Comparison of ENCODE assay signal across 8 cellular contexts in the genomic region with DNA sequence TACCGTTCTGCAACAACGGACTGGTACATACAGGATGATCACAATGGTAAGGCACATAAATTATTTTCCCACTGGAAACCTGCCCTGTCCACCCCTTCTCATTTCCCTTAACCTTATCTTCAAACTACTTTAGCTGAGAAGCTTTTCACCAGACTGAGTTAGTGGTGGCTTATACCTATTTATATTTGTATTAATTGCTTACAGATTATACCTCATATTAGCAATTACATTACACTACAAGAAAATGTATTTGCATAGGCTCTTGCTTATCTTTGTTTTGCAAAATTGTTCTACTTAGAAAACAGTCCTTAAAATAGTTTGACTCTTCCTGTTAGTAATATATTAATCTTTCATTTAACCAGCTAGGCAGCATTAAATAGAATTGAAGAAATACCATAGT. TPM values are rescaled to one million over a fixed set of nuclear protein-coding genes. Genes with fewer than 3 reads are reported as not detected.
DNase-seq lines count a peak whose midpoint lies in the region; ATAC-seq, FAIRE-seq and TF ChIP-seq lines count a peak whose summit lies in the region.
"Not testable (repeated sequence)": the region's sequence is repeated elsewhere in the genome, so short reads cannot be mapped to it uniquely, and the experiment has no call there.

No MANE protein-coding gene starts in this region.

- H3K36me3 Mint-ChIP-seq in CD4-positive, alpha-beta T cell (ENCODE audit: low read depth), result peaks cover 83% of the 10 kb centered on the region
- peaks cover 47% of the 10 kb centered on the region for H3K36me3 Mint-ChIP-seq in activated CD4-positive, alpha-beta T cell treated with anti-CD3 and anti-CD28 coated beads, Interleukin-2, amount 10 ng/mL, durations not matched to agents 24 days and 14 days (ENCODE audit: low read depth)

- CTCF ChIA-PET in CD4-positive, alpha-beta T cell (lab: Charles Lee), result not testable (repeated sequence)

- DNase-seq in CD4-positive, alpha-beta T cell, result not testable (repeated sequence)
- peak; percentile 27 for DNase-seq in activated CD4-positive, alpha-beta T cell treated with anti-CD3 and anti-CD28 coated beads, Interleukin-2, amount 10 ng/mL, durations not matched to agents 24 days and 14 days

- not testable (repeated sequence) for H3K4me3 Mint-ChIP-seq in CD4-positive, alpha-beta T cell; activated CD4-positive, alpha-beta T cell treated with anti-CD3 and anti-CD28 coated beads, Interleukin-2, amount 10 ng/mL, durations not matched to agents 24 days and 14 days

- H3K9me3 Mint-ChIP-seq in CD4-positive, alpha-beta T cell; activated CD4-positive, alpha-beta T cell treated with anti-CD3 and anti-CD28 coated beads, Interleukin-2, amount 10 ng/mL, durations not matched to agents 24 days and 14 days: not testable (repeated sequence)

- ATAC-seq in CD4-positive, alpha-beta T cell (ENCODE audit: poor library complexity), result not testable (repeated sequence)
- ATAC-seq in GM18861 (IDR thresholded peaks at IDR 0.05; ENCODE audit: unreplicated experiment) (peak; percentile 77), GM18909 (IDR thresholded peaks at IDR 0.05; ENCODE audit: poor library complexity, unreplicated experiment) (peak; percentile 51), HG03139 (IDR thresholded peaks at IDR 0.05; ENCODE audit: unreplicated experiment) (peak; percentile 66), HG03460 (IDR thresholded peaks at IDR 0.05; ENCODE audit: unreplicated experiment) (peak; percentile 77)

- not testable (repeated sequence) for H3K27me3 ChIP-seq in CD4-positive, alpha-beta T cell (ENCODE audit: control insufficient read depth, insufficient read depth, low read length)

- POLR2A ChIA-PET in CD4-positive, alpha-beta T cell (lab: Charles Lee), result not testable (repeated sequence)

- intact Hi-C loops in CD4-positive, alpha-beta T cell (cut with DNase I, micrococcal nuclease); activated CD4-positive, alpha-beta T cell treated with anti-CD3 and anti-CD28 coated beads, Interleukin-2, amount 10 ng/mL, durations not matched to agents 24 days and 14 days (cut with micrococcal nuclease): not testable (repeated sequence)

- peaks cover 13% of the 10 kb centered on the region for H3K4me1 Mint-ChIP-seq in CD4-positive, alpha-beta T cell (ENCODE audit: low read depth)
- H3K4me1 Mint-ChIP-seq in activated CD4-positive, alpha-beta T cell treated with anti-CD3 and anti-CD28 coated beads, Interleukin-2, amount 10 ng/mL, durations not matched to agents 24 days and 14 days, result not testable (repeated sequence)

- peak; percentile 59 for FAIRE-seq in G401.6 (lab: Jason Lieb, UNC)
- FAIRE-seq in islet of Langerhans (lab: Jason Lieb, UNC), result peak; percentile 41

- H3K27ac ChIP-seq in CD4-positive, alpha-beta T cell (ENCODE audit: low read depth, low read length), result not testable (repeated sequence)

- not testable (repeated sequence) for H3K27me3 Mint-ChIP-seq in CD4-positive, alpha-beta T cell; activated CD4-positive, alpha-beta T cell treated with anti-CD3 and anti-CD28 coated beads, Interleukin-2, amount 10 ng/mL, durations not matched to agents 24 days and 14 days

- not testable (repeated sequence) for H3K9me3 ChIP-seq in CD4-positive, alpha-beta T cell (ENCODE audit: control insufficient read depth, low read length)

- TF ChIP-seq CTCF in CD4-positive, alpha-beta T cell (IDR thresholded peaks at IDR 0.05), result peak; percentile 6

- H3K27ac Mint-ChIP-seq in CD4-positive, alpha-beta T cell; activated CD4-positive, alpha-beta T cell treated with anti-CD3 and anti-CD28 coated beads, Interleukin-2, amount 10 ng/mL, durations not matched to agents 24 days and 14 days: not testable (repeated sequence)

RNA-seq across cellular contexts. Expression of gene MOB4, which starts 35.4 kb away (rescaled TPM):
- total RNA-seq in CD4-positive, alpha-beta T cell, result 10 to 100 TPM; 28.4 to 29.8 TPM
- 19.2 and 22.6 TPM in 2 replicates for total RNA-seq in activated CD4-positive, alpha-beta T cell treated with anti-CD3 and anti-CD28 coated beads, Interleukin-2, amount 10 ng/mL, durations not matched to agents 24 days and 14 days

RNA-seq across cellular contexts. Expression of gene HSPE1, which starts 51.1 kb away (rescaled TPM):
- total RNA-seq in CD4-positive, alpha-beta T cell, result 10 to 100 TPM; 50.8 to 56.2 TPM
- 409 and 411 TPM in 2 replicates for total RNA-seq in activated CD4-positive, alpha-beta T cell treated with anti-CD3 and anti-CD28 coated beads, Interleukin-2, amount 10 ng/mL, durations not matched to agents 24 days and 14 days

RNA-seq across cellular contexts. Expression of gene HSPD1, which starts 51.6 kb away (rescaled TPM):
- total RNA-seq in CD4-positive, alpha-beta T cell, result 100 to 1,000 TPM; 154 to 157 TPM
- total RNA-seq in activated CD4-positive, alpha-beta T cell treated with anti-CD3 and anti-CD28 coated beads, Interleukin-2, amount 10 ng/mL, durations not matched to agents 24 days and 14 days, result 984 and 999 TPM in 2 replicates
